In genomic region chr16:12119562-12119961, GRCh38 we compare ENCODE assay signal across 15 cellular contexts.
DNase-seq lines count a peak whose midpoint lies in the region; ATAC-seq and TF ChIP-seq lines count a peak whose summit lies in the region.
"Had no signal": no experiment of that assay in that cellular context is flagged by ENCODE, and none has a peak within 500 bp of the region (broad histone marks: within the 10 kb centered on the region; RNA-seq: fewer than 3 reads in every experiment).

No MANE protein-coding gene starts in this region.

- peak overlapping the region in 1 of 5 experiments; percentile 55 for H3K4me3 Mint-ChIP-seq in brain
- no peak overlapping the region for H3K4me3 Mint-ChIP-seq in activated CD4-positive, alpha-beta memory T cell treated with anti-CD3 and anti-CD28 coated beads for 36 hours

- no peak for TF ChIP-seq CTCF in brain (conservative IDR thresholded peaks at IDR 0.05)
- no peak for TF ChIP-seq CTCF in transverse colon (IDR thresholded peaks at IDR 0.05)

- peaks cover 36% of the 10 kb centered on the region for H3K4me1 Mint-ChIP-seq in brain
- H3K4me1 Mint-ChIP-seq in activated CD4-positive, alpha-beta memory T cell treated with anti-CD3 and anti-CD28 coated beads for 36 hours (ENCODE audit: low read depth), result no peaks in the 10 kb centered on the region

- 63% methylated on average over 5 of the region's 5 CpGs; no CpG with 5 or more reads in 1 of the 2 donors for WGBS in transverse colon (ENCODE audit: low coverage in 1 of 2), 2 donors

- no peak for TF ChIP-seq EP300 in transverse colon (IDR thresholded peaks at IDR 0.05; ENCODE audit: low read depth)

- DNase-seq in NCI-H748 (lab: John Stamatoyannopoulos, UW; ENCODE audit: unreplicated experiment), result peak; percentile 32
- no peak for DNase-seq in NCI-H748 treated with DMSO at 0.1 percent for 48 hours (lab: John Stamatoyannopoulos, UW)
- DNase-seq in left colon, result peak in 1 of 2 donors; percentile 36
- DNase-seq in transverse colon, result peak; percentile 18
- no peak for DNase-seq in GDM1 (lab: John Stamatoyannopoulos, UW)
- DNase-seq in activated CD4-positive, alpha-beta memory T cell treated with anti-CD3 and anti-CD28 coated beads for 36 hours, result no peak
- DNase-seq: 8988T; activated CD8-positive, alpha-beta memory T cell treated with anti-CD3 and anti-CD28 coated beads, Interleukin-2, amount 50 U/mL, for 4 hours; amniotic stem cell; DMS 273 treated with DMSO at 0.1 percent for 48 hours; sigmoid colon had no signal

- intact Hi-C loops in left colon (cut with DNase I, micrococcal nuclease), result no loop called here
- intact Hi-C loops in transverse colon (cut with DNase I; ENCODE audit: low total_unique reads), result no loop called here
- intact Hi-C loops in activated CD4-positive, alpha-beta memory T cell treated with anti-CD3 and anti-CD28 coated beads for 36 hours (cut with micrococcal nuclease), result no loop called here

- peak overlapping the region in 4 of 5 experiments; percentile 75 to 85 (median 80) for H3K27ac Mint-ChIP-seq in brain
- no peak overlapping the region for H3K27ac Mint-ChIP-seq in activated CD4-positive, alpha-beta memory T cell treated with anti-CD3 and anti-CD28 coated beads for 36 hours

- peaks cover 24% of the 10 kb centered on the region for H3K36me3 Mint-ChIP-seq in brain
- H3K36me3 Mint-ChIP-seq in activated CD4-positive, alpha-beta memory T cell treated with anti-CD3 and anti-CD28 coated beads for 36 hours, result peaks cover 1% of the 10 kb centered on the region

- CTCF ChIA-PET in activated CD4-positive, alpha-beta memory T cell treated with anti-CD3 and anti-CD28 coated beads for 36 hours (lab: Charles Lee), result interaction anchor here (1.6 kb wide), 1 partner anchor 25 kb away, joined by 5 read pairs; no protein-coding TSS in a partner anchor

- ATAC-seq in left colon (peak; percentile 51), GM18520 (IDR thresholded peaks at IDR 0.05; ENCODE audit: unreplicated experiment) (no peak)
- ATAC-seq: HCT116 had no signal

- no peak overlapping the region for H3K27ac ChIP-seq in transverse colon
- H3K27ac ChIP-seq: suprapubic skin had no signal

- no peaks in the 10 kb centered on the region for H3K27me3 Mint-ChIP-seq in brain
- no peaks in the 10 kb centered on the region for H3K27me3 Mint-ChIP-seq in activated CD4-positive, alpha-beta memory T cell treated with anti-CD3 and anti-CD28 coated beads for 36 hours

- H3K36me3 ChIP-seq in transverse colon, result no peaks in the 10 kb centered on the region
- H3K36me3 ChIP-seq: sigmoid colon, suprapubic skin had no signal

- H3K4me1 ChIP-seq in transverse colon, result peaks cover 0 to 10% (median 3%) of the 10 kb centered on the region in 4 donors

- H3K27me3 ChIP-seq in transverse colon, result no peaks in the 10 kb centered on the region
- H3K27me3 ChIP-seq: sigmoid colon, suprapubic skin had no signal

- in situ Hi-C loops in transverse colon (cut with MboI; ENCODE audit: low pct_ligation_motif_present in 1 of 4, low pct_unique_long_range_greater_than_20kb in 1 of 4, low sequenced_read_pairs in 3 of 4), result no loop called here

- H3K4me3 ChIP-seq in transverse colon, result no peak overlapping the region
- H3K4me3 ChIP-seq: sigmoid colon, suprapubic skin had no signal

- peaks cover 0 to 9% (median 5%) of the 10 kb centered on the region in 5 experiments for H3K9me3 Mint-ChIP-seq in brain
- no peaks in the 10 kb centered on the region for H3K9me3 Mint-ChIP-seq in activated CD4-positive, alpha-beta memory T cell treated with anti-CD3 and anti-CD28 coated beads for 36 hours

- H3K9me3 ChIP-seq in transverse colon, result no peaks in the 10 kb centered on the region
- H3K9me3 ChIP-seq: sigmoid colon, suprapubic skin had no signal

- TF ChIP-seq POLR2A in transverse colon (IDR thresholded peaks at IDR 0.05), result no peak

- POLR2A ChIA-PET in activated CD4-positive, alpha-beta memory T cell treated with anti-CD3 and anti-CD28 coated beads for 36 hours (lab: Charles Lee), result no interaction called here

Comparison
In these comparisons a context has a peak if more than half of its experiments do, and no peak if none do; other contexts are left out.
1. DNase-seq: peak in NCI-H748 (single experiment) and transverse colon (single experiment); none in NCI-H748 treated with DMSO at 0.1 percent for 48 hours (single experiment), GDM1 (single experiment) and activated CD4-positive, alpha-beta memory T cell treated with anti-CD3 and anti-CD28 coated beads for 36 hours (single experiment).